ENCODE assay signal across 12 cellular contexts in genomic region chr1:185426761-185427698, GRCh38.
DNase-seq lines count a peak whose midpoint lies in the region; TF ChIP-seq lines count a peak whose summit lies in the region.
"Had no signal": no experiment of that assay in that cellular context is flagged by ENCODE, and none has a peak within 500 bp of the region (broad histone marks: within the 10 kb centered on the region; RNA-seq: fewer than 3 reads in every experiment).

No MANE protein-coding gene starts in this region.

- peak overlapping the region; percentile 24 for H3K27ac ChIP-seq in parathyroid adenoma

- DNase-seq in Daoy (ENCODE audit: low read depth) (peak; percentile 40), NOMO-1 treated with DMSO at 0.1 percent for 48 hours (lab: John Stamatoyannopoulos, UW; ENCODE audit: unreplicated experiment) (peak; percentile 55), fibroblast of peridontal ligament (ENCODE audit: extremely low read depth) (peak; percentile 86), UCSD-AML1 (lab: John Stamatoyannopoulos, UW; ENCODE audit: unreplicated experiment) (no peak), RPMI8226 (no peak), NCI-H2171 (lab: John Stamatoyannopoulos, UW) (no peak)
- DNase-seq in stimulated activated CD4-positive, alpha-beta T cell treated with anti-CD3 and anti-CD28 coated beads, Interleukin-1b, Interleukin-23, amount 100 ng/mL, for 48 hours = no peak
- DNase-seq: activated CD8-positive, alpha-beta memory T cell treated with anti-CD3 and anti-CD28 coated beads, Interleukin-2, amount 50 U/mL, for 4 hours; activated naive CD8-positive, alpha-beta T cell treated with anti-CD3 and anti-CD28 coated beads, Interleukin-2, amount 10 ng/mL, durations not matched to agents 7 days and 5 days; CD8-positive, alpha-beta memory T cell; effector CD4-positive, alpha-beta T cell had no signal

- H3K36me3 ChIP-seq in parathyroid adenoma (ENCODE audit: control insufficient read depth, insufficient read depth, low read length) = no peaks in the 10 kb centered on the region

- H3K4me3 ChIP-seq in parathyroid adenoma (ENCODE audit: low read depth, low read length) = no peak overlapping the region

- no peak overlapping the region for H2AFZ ChIP-seq in parathyroid adenoma

- H3K79me2 ChIP-seq in parathyroid adenoma = no peaks in the 10 kb centered on the region

- no peak overlapping the region for H3K9ac ChIP-seq in parathyroid adenoma

- no peak overlapping the region for H3K4me2 ChIP-seq in parathyroid adenoma (ENCODE audit: low read length)

- H3K27me3 ChIP-seq in parathyroid adenoma (ENCODE audit: control insufficient read depth, insufficient read depth, low read length) = no peaks in the 10 kb centered on the region

- no peak for TF ChIP-seq CTCF in parathyroid adenoma (IDR thresholded peaks at IDR 0.05)

- H3K4me1 ChIP-seq in parathyroid adenoma = no peaks in the 10 kb centered on the region

- no peaks in the 10 kb centered on the region for H3K9me3 ChIP-seq in parathyroid adenoma (ENCODE audit: control insufficient read depth, low read length)

Comparison
In these comparisons a context has a peak if more than half of its experiments do, and no peak if none do; other contexts are left out.
1. DNase-seq: peak in Daoy (single experiment), NOMO-1 treated with DMSO at 0.1 percent for 48 hours (single experiment) and fibroblast of peridontal ligament (single experiment); none in UCSD-AML1 (single experiment), RPMI8226 (single experiment), stimulated activated CD4-positive, alpha-beta T cell treated with anti-CD3 and anti-CD28 coated beads, Interleukin-1b, Interleukin-23, amount 100 ng/mL, for 48 hours (single experiment) and NCI-H2171 (single experiment).